Comparison of ENCODE assay signal across 32 cellular contexts in the genomic region with DNA sequence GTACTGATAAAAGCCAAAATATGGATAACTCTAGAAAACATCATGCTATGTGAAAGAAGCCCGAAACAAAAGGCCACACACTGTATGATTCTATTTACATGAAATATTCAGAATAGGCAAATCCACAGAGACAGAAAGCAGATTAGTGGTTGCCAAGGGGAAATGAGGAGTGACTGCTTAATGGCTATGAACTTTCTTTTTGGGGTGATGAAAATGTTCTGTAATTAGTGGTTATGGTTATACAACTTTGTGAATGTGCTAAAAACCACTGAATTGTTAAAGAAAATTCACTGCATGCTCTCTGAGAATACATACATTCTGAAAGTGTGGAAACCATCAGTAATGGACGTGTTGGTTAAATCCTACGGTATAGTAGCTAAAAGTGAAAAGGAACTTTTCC. TPM values are rescaled to one million over a fixed set of nuclear protein-coding genes. Genes with fewer than 3 reads are reported as not detected.
"Had no signal": no experiment of that assay in that cellular context is flagged by ENCODE, and none has a peak within 500 bp of the region (broad histone marks: within the 10 kb centered on the region; RNA-seq: fewer than 3 reads in every experiment).

No MANE protein-coding gene starts in this region.

- DNase-seq: activated CD4-positive, alpha-beta T cell treated with anti-CD3 and anti-CD28 coated beads for 48 hours; activated CD4-positive, alpha-beta T cell treated with anti-CD3 and anti-CD28 coated beads, Interleukin-2, amount 50 U/mL, for 1 hour; activated CD4-positive, alpha-beta T cell treated with anti-CD3 and anti-CD28 coated beads, Interleukin-2, amount 50 U/mL, for 48 hours; activated CD8-positive, alpha-beta memory T cell treated with anti-CD3 and anti-CD28 coated beads for 24 hours; activated CD8-positive, alpha-beta T cell treated with anti-CD3 and anti-CD28 coated beads for 36 hours; activated effector memory CD4-positive, alpha-beta T cell treated with Interleukin-2 at 50 U/mL for 16 hours; activated gamma-delta T cell treated with Interleukin-2 at 50 U/mL for 16 hours; activated naive CD4-positive, alpha-beta T cell treated with anti-CD3 and anti-CD28 coated beads, Interleukin-2, amount 50 U/mL, for 16 hours; activated naive CD4-positive, alpha-beta T cell treated with Interleukin-2 at 50 U/mL for 16 hours; activated T-cell treated with anti-CD3 and anti-CD28 coated beads, Interleukin-2, amount 50 U/mL, for 4 hours; amniotic stem cell; anterior cingulate cortex; brain microvascular endothelial cell; effector CD8-positive, alpha-beta T cell; esophagus squamous epithelium; foreskin melanocyte; heart right ventricle; T-helper 2 cell had no signal

- H3K9me3 ChIP-seq: esophagus squamous epithelium, gastroesophageal sphincter had no signal

- FAIRE-seq: astrocyte, bronchial epithelial cell, colon, endometrium, endothelial cell of umbilical vein, TTC549 had no signal

- ATAC-seq: activated CD8-positive, alpha-beta T cell treated with anti-CD3 and anti-CD28 coated beads for 36 hours; activated T-cell treated with anti-CD3 and anti-CD28 coated beads, Interleukin-2, amount 50 U/mL, for 4 hours; activated T-helper 17 cell treated with anti-CD3 and anti-CD28 coated beads, Interleukin-2, amount 50 U/mL, for 72 hours; gastroesophageal sphincter; heart right ventricle; WTC11 had no signal

- H2AFZ ChIP-seq: hepatocyte had no signal

- H3K79me2 ChIP-seq: hepatocyte had no signal

- H3K27ac ChIP-seq: brain microvascular endothelial cell, epithelial cell of prostate, esophagus squamous epithelium, gastroesophageal sphincter, heart right ventricle, hepatocyte, VCaP had no signal

- H3K4me2 ChIP-seq: hepatocyte had no signal

- H3K4me3 ChIP-seq: esophagus squamous epithelium, gastroesophageal sphincter, heart right ventricle, hepatocyte had no signal

- H3K36me3 ChIP-seq: brain microvascular endothelial cell, esophagus squamous epithelium, gastroesophageal sphincter, heart right ventricle had no signal

RNA-seq across cellular contexts. Expression of gene STON2, which starts 39.9 kb away (rescaled TPM):
- total RNA-seq: chondrocyte, endothelial cell of umbilical vein, fibroblast of villous mesenchyme had no signal
- polyA plus RNA-seq: endothelial cell of umbilical vein had no signal
